18 cellular contexts compared by ENCODE assay signal in genomic region chr15:65405793-65406192, GRCh38. TPM values are rescaled to one million over a fixed set of nuclear protein-coding genes. Genes with fewer than 3 reads are reported as not detected.
"Had no signal": no experiment of that assay in that cellular context is flagged by ENCODE, and none has a peak within 500 bp of the region (broad histone marks: within the 10 kb centered on the region; RNA-seq: fewer than 3 reads in every experiment).

No MANE protein-coding gene starts in this region.

- H3K27ac Mint-ChIP-seq: activated CD4-positive, alpha-beta memory T cell treated with anti-CD3 and anti-CD28 coated beads for 36 hours; activated naive CD8-positive, alpha-beta T cell; dendritic cell treated with granulocyte-macrophage colony-stimulating factor and Interleukin-4, amounts not matched to agents 40 ng/mL and 50 ng/mL, for 4 days; stimulated activated naive B cell treated with anti-CD40 and anti-IgM and Interleukin-4, amounts not matched to agents 10 μg/mL and 1 μg/mL and 100 μg/mL, for 72 hours; T-helper 2 cell treated with Interferon-gamma antibody and Interleukin-4, amounts not matched to agents 5 μg/mL and 100 μg/mL, for 36 hours had no signal

- H3K27ac ChIP-seq: brain microvascular endothelial cell, parathyroid adenoma, upper lobe of left lung had no signal

- H3K79me2 ChIP-seq: parathyroid adenoma had no signal

- H3K27me3 ChIP-seq: brain microvascular endothelial cell, upper lobe of left lung had no signal

- H3K4me3 Mint-ChIP-seq: activated CD4-positive, alpha-beta memory T cell treated with anti-CD3 and anti-CD28 coated beads for 36 hours; activated naive CD8-positive, alpha-beta T cell; activated T-cell treated with anti-CD3 and anti-CD28 coated beads, Interleukin-2, amount 50 U/mL, for 4 hours; dendritic cell treated with granulocyte-macrophage colony-stimulating factor and Interleukin-4, amounts not matched to agents 40 ng/mL and 50 ng/mL, for 4 days; neural crest cell; stimulated activated naive B cell treated with anti-CD40 and anti-IgM and Interleukin-4, amounts not matched to agents 10 μg/mL and 1 μg/mL and 100 μg/mL, for 72 hours; T-helper 2 cell treated with Interferon-gamma antibody and Interleukin-4, amounts not matched to agents 5 μg/mL and 100 μg/mL, for 36 hours had no signal

- H3K9me3 Mint-ChIP-seq: activated CD4-positive, alpha-beta memory T cell treated with anti-CD3 and anti-CD28 coated beads for 36 hours; activated T-cell treated with anti-CD3 and anti-CD28 coated beads, Interleukin-2, amount 50 U/mL, for 4 hours; dendritic cell treated with granulocyte-macrophage colony-stimulating factor and Interleukin-4, amounts not matched to agents 40 ng/mL and 50 ng/mL, for 4 days; neural crest cell; stimulated activated naive B cell treated with anti-CD40 and anti-IgM and Interleukin-4, amounts not matched to agents 10 μg/mL and 1 μg/mL and 100 μg/mL, for 72 hours; T-helper 2 cell treated with Interferon-gamma antibody and Interleukin-4, amounts not matched to agents 5 μg/mL and 100 μg/mL, for 36 hours had no signal

- H3K4me1 ChIP-seq: parathyroid adenoma had no signal

- H3K36me3 Mint-ChIP-seq: activated CD4-positive, alpha-beta memory T cell treated with anti-CD3 and anti-CD28 coated beads for 36 hours; activated naive CD8-positive, alpha-beta T cell; stimulated activated naive B cell treated with anti-CD40 and anti-IgM and Interleukin-4, amounts not matched to agents 10 μg/mL and 1 μg/mL and 100 μg/mL, for 72 hours had no signal

- H3K9ac ChIP-seq: parathyroid adenoma had no signal

- H3K4me3 ChIP-seq: upper lobe of left lung had no signal

- ATAC-seq: activated T-cell treated with anti-CD3 and anti-CD28 coated beads, Interleukin-2, amount 50 U/mL, for 4 hours; esophagus mucosa; left lobe of liver; stimulated activated naive B cell treated with anti-CD40 and anti-IgM and Interleukin-4, amounts not matched to agents 10 μg/mL and 1 μg/mL and 100 μg/mL, for 72 hours had no signal

- DNase-seq: activated CD4-positive, alpha-beta memory T cell treated with anti-CD3 and anti-CD28 coated beads for 36 hours; activated CD4-positive, CD25-positive, alpha-beta regulatory T cell treated with anti-CD3 and anti-CD28 coated beads, Interleukin-2, amount 50 U/mL, for 72 hours; activated gamma-delta T cell; activated T-cell treated with anti-CD3 and anti-CD28 coated beads, Interleukin-2, amount 50 U/mL, for 4 hours; amygdala; brain microvascular endothelial cell; head of caudate nucleus; islet precursor cell; mammary epithelial cell; stimulated activated naive B cell treated with anti-CD40 and anti-IgM and Interleukin-4, amounts not matched to agents 10 μg/mL and 1 μg/mL and 100 μg/mL, for 72 hours; upper lobe of left lung had no signal

- H3K9me3 ChIP-seq: upper lobe of left lung had no signal

- H3K36me3 ChIP-seq: brain microvascular endothelial cell, upper lobe of left lung had no signal

- H2AFZ ChIP-seq: parathyroid adenoma had no signal

RNA-seq across cellular contexts. Expression of gene IGDCC3, which starts 28.0 kb away (rescaled TPM):
- total RNA-seq: activated CD4-positive, alpha-beta memory T cell treated with anti-CD3 and anti-CD28 coated beads for 36 hours; mammary epithelial cell had no signal
- polyA plus RNA-seq: mammary epithelial cell had no signal
